In genomic region chr15:101277038-101277822, GRCh38 we compare ENCODE assay signal across 8 cellular contexts.
DNase-seq lines count a peak whose midpoint lies in the region; ATAC-seq and TF ChIP-seq lines count a peak whose summit lies in the region.

Gene SELENOS (minus strand): TSS chr15:101277485. CDS start chr15:101277417, 68 bp downstream.

- DNase-seq in NCI-H146 (lab: John Stamatoyannopoulos, UW): peak; percentile 91
- DNase-seq in T1000 (lab: John Stamatoyannopoulos, UW): peak; percentile 78
- peak; percentile 57 for DNase-seq in astrocyte of the cerebellum (ENCODE audit: low read depth)
- peak; percentile 88 for DNase-seq in hepatic stellate cell (ENCODE audit: low spot score)
- DNase-seq in retina: peak; percentile 92
- no peak for DNase-seq in OCI-M2 (lab: John Stamatoyannopoulos, UW; ENCODE audit: unreplicated experiment)

- peak within 1 kb of the TSS; percentile 97 for H3K4me3 ChIP-seq in astrocyte of the cerebellum (ENCODE audit: low read depth, low read length)

- ATAC-seq in GM18499 (IDR thresholded peaks at IDR 0.05; ENCODE audit: insufficient read depth, unreplicated experiment) (peak; percentile 40), HG02759 (IDR thresholded peaks at IDR 0.05; ENCODE audit: unreplicated experiment) (peak; percentile 94)

- no peak for TF ChIP-seq CTCF in astrocyte of the cerebellum (IDR thresholded peaks at IDR 0.05; ENCODE audit: low read depth, low read length, missing control alignments)

- in situ Hi-C loops in astrocyte of the cerebellum (cut with HindIII; ENCODE audit: low sequenced_read_pairs): no loop called here
